ENCODE assay signal across 8 cellular contexts in genomic region chr1:1777950-1778826, GRCh38. TPM values are rescaled to one million over a fixed set of nuclear protein-coding genes. Genes with fewer than 3 reads are reported as not detected.
DNase-seq lines count a peak whose midpoint lies in the region; ATAC-seq, FAIRE-seq and TF ChIP-seq lines count a peak whose summit lies in the region.

A gene with protein sequence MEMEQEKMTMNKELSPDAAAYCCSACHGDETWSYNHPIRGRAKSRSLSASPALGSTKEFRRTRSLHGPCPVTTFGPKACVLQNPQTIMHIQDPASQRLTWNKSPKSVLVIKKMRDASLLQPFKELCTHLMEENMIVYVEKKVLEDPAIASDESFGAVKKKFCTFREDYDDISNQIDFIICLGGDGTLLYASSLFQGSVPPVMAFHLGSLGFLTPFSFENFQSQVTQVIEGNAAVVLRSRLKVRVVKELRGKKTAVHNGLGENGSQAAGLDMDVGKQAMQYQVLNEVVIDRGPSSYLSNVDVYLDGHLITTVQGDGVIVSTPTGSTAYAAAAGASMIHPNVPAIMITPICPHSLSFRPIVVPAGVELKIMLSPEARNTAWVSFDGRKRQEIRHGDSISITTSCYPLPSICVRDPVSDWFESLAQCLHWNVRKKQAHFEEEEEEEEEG (minus strand): TSS chr1:1778470. CDS start chr1:1765406, 13,064 bp downstream.

- no peak for TF ChIP-seq CTCF in endodermal cell (conservative IDR thresholded peaks at IDR 0.05)

- no peaks in the 10 kb centered on the region for H3K9me3 ChIP-seq in endodermal cell (ENCODE audit: control insufficient read depth, low read length)

- DNase-seq in GM18507 (ENCODE audit: extremely low spot score, insufficient read length, low read depth), result peak; percentile 71
- peak; percentile 96 for DNase-seq in NCI-H510A treated with DMSO at 0.1 percent for 48 hours (lab: John Stamatoyannopoulos, UW)
- peak; percentile 45 to 55 for DNase-seq in activated CD8-positive, alpha-beta memory T cell treated with anti-CD3 and anti-CD28 coated beads for 4 hours (ENCODE audit: low read depth in 2 of 2)
- peak; percentile 84 for DNase-seq in endodermal cell
- peak; percentile 57 for DNase-seq in midbrain (lab: John Stamatoyannopoulos, UW)
- DNase-seq in stimulated activated CD8-positive, alpha-beta memory T cell treated with anti-CD3 and anti-CD28 coated beads, Interleukin-15, amount 100 ng/mL, for 4 hours (ENCODE audit: low read depth in 2 of 2), result peak; percentile 43 to 68

- H3K4me3 Mint-ChIP-seq in endodermal cell, result peak within 1 kb of the TSS; percentile 77

- H3K4me3 ChIP-seq in ACC112 (ENCODE audit: low read depth, low read length) (peak within 1 kb of the TSS; percentile 99), endodermal cell (ENCODE audit: low read length) (peak within 1 kb of the TSS; percentile 88)

- H3K36me3 ChIP-seq in ACC112 (ENCODE audit: insufficient read depth, low read length) (0 out of 2 replicates have a peak, but pooled peaks cover 3% of the 10 kb centered on the region), endodermal cell (ENCODE audit: control insufficient read depth, insufficient read depth, low read length) (peaks cover 5% of the 10 kb centered on the region)

- H3K27me3 ChIP-seq in ACC112 (ENCODE audit: insufficient read depth, low read length) (no peaks in the 10 kb centered on the region), endodermal cell (ENCODE audit: control insufficient read depth, insufficient read depth, low read length, poor library complexity, severe bottlenecking) (no peaks in the 10 kb centered on the region)

- no peaks in the 10 kb centered on the region for H3K27me3 Mint-ChIP-seq in endodermal cell (ENCODE audit: insufficient read depth)

- H3K4me1 ChIP-seq in ACC112 (ENCODE audit: control insufficient read depth, insufficient read depth, low read length, unreplicated experiment) (peaks cover 57% of the 10 kb centered on the region), endodermal cell (ENCODE audit: control insufficient read depth, insufficient read depth, low read length) (peaks cover 16% of the 10 kb centered on the region)

- 0 to 1% methylated on average over 42 to 123 of the region's 123 CpGs for WGBS in endodermal cell (ENCODE audit: insufficient coverage in 1 of 2, insufficient read length in 1 of 2), 2 experiments

- H3K27ac ChIP-seq in ACC112 (ENCODE audit: low read depth, low read length) (peak within 1 kb of the TSS; percentile 80), endodermal cell (ENCODE audit: low read depth, low read length) (peak within 1 kb of the TSS; percentile 36)

- ATAC-seq in HG02973 (IDR thresholded peaks at IDR 0.05; ENCODE audit: unreplicated experiment), result peak; percentile 36

- peaks cover 34% of the 10 kb centered on the region for H3K4me1 Mint-ChIP-seq in endodermal cell

- H3K9ac ChIP-seq in endodermal cell (ENCODE audit: extremely low read depth, low read length, poor library complexity, severe bottlenecking), result peak within 1 kb of the TSS; percentile 83

- peaks cover 47% of the 10 kb centered on the region for H3K79me2 ChIP-seq in ACC112 (ENCODE audit: control insufficient read depth, insufficient read depth, low read length, unreplicated experiment)

- no peaks in the 10 kb centered on the region for H3K9me3 Mint-ChIP-seq in endodermal cell

- H3K36me3 Mint-ChIP-seq in endodermal cell (ENCODE audit: low read depth), result peaks cover 10% of the 10 kb centered on the region

- FAIRE-seq in GM18507 (lab: Jason Lieb, UNC), result no peak

- peak within 1 kb of the TSS; percentile 88 for H3K27ac Mint-ChIP-seq in endodermal cell

- peak within 1 kb of the TSS; percentile 79 for H2AFZ ChIP-seq in ACC112 (ENCODE audit: low read length, unreplicated experiment)

RNA-seq across cellular contexts. Expression of the gene that starts here (rescaled TPM):
- total RNA-seq in endodermal cell, result 10 to 100 TPM; 75.2 to 81.6 TPM
- 49.0 TPM for polyA plus RNA-seq in endodermal cell (2013, experiment 1 of 2)
- polyA plus RNA-seq in endodermal cell (2013, experiment 2 of 2), result 44.8 TPM

Comparison
In these comparisons a context has a peak if more than half of its experiments do, and no peak if none do; other contexts are left out.
1. Peak in every context shown above with its lines: DNase-seq, ATAC-seq, H3K4me3 ChIP-seq and H3K27ac ChIP-seq.